Comparison of ENCODE assay signal across 18 cellular contexts in the genomic region with DNA sequence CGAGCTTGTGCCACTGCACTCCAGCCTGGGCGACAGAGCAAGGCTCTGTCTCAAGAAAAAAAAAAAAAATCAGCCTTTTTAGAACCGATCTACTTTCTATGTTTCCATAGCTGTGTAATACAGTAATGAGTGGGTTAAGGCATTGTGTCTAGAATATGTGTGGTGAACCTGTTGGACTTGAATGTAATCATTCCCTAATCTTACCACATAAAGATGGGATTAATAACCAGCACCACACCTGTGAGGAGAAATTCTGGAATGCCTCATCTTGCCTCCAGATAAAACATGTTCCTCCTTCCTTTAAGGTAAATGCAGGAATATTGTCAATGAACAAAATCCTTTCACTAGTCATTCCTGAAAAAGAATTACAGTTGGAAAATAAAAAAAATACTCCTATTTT. TPM values are rescaled to one million over a fixed set of nuclear protein-coding genes. Genes with fewer than 3 reads are reported as not detected.
A peak's percentile ranks its signal among the peaks of the same experiment; 100 is the strongest.
DNase-seq lines count a peak whose midpoint lies in the region; ATAC-seq and TF ChIP-seq lines count a peak whose summit lies in the region.
"Had no signal": no experiment of that assay in that cellular context is flagged by ENCODE, and none has a peak within 500 bp of the region (broad histone marks: within the 10 kb centered on the region; RNA-seq: fewer than 3 reads in every experiment).

No MANE protein-coding gene starts in this region.

- H3K9me3 Mint-ChIP-seq in CD4-positive, CD25-positive, alpha-beta regulatory T cell = peaks cover 0 to 2% (median 0%) of the 10 kb centered on the region in 7 donors
- no peaks in the 10 kb centered on the region for H3K9me3 Mint-ChIP-seq in naive thymus-derived CD4-positive, alpha-beta T cell
- H3K9me3 Mint-ChIP-seq: H9, IgD-negative memory B cell had no signal

- H3K27ac ChIP-seq in CD4-positive, CD25-positive, alpha-beta regulatory T cell (ENCODE audit: insufficient read depth, low read length, poor library complexity, severe bottlenecking) = no peak overlapping the region
- H3K27ac ChIP-seq in HEK293 (ENCODE audit: extremely low read depth, low read depth, low read length) = no peak overlapping the region
- peak overlapping the region; percentile 7 to 47 for H3K27ac ChIP-seq in esophagus (ENCODE audit: low read depth in 2 of 2, low read length in 1 of 2)
- peak overlapping the region; percentile 19 for H3K27ac ChIP-seq in naive thymus-derived CD4-positive, alpha-beta T cell (ENCODE audit: low read depth, low read length)
- H3K27ac ChIP-seq in osteoblast (ENCODE audit: low read depth, low read length) = no peak overlapping the region
- H3K27ac ChIP-seq in heart right ventricle = no peak overlapping the region
- no peak overlapping the region for H3K27ac ChIP-seq in effector memory CD4-positive, alpha-beta T cell (ENCODE audit: insufficient read depth, low read length, poor library complexity, severe bottlenecking)
- H3K27ac ChIP-seq: BLaER1 treated with 17β-estradiol and CSF1 and Interleukin-3, amounts not matched to agents 10 nM and 100 nM had no signal

- H2AFZ ChIP-seq in osteoblast (ENCODE audit: low read length) = no peak overlapping the region

- peaks cover 41 to 61% (median 54%) of the 10 kb centered on the region in 4 donors for H3K4me1 Mint-ChIP-seq in CD4-positive, CD25-positive, alpha-beta regulatory T cell
- peaks cover 29 to 67% (median 59%) of the 10 kb centered on the region in 7 donors for H3K4me1 Mint-ChIP-seq in naive thymus-derived CD4-positive, alpha-beta T cell
- H3K4me1 Mint-ChIP-seq: H9 had no signal

- no peak overlapping the region for H3K4me3 ChIP-seq in CD4-positive, CD25-positive, alpha-beta regulatory T cell (ENCODE audit: low read depth, low read length)
- no peak overlapping the region for H3K4me3 ChIP-seq in HEK293 (ENCODE audit: low read depth, low read length)
- H3K4me3 ChIP-seq in esophagus (ENCODE audit: low read depth in 1 of 2, low read length in 2 of 2) = no peak overlapping the region
- H3K4me3 ChIP-seq in naive thymus-derived CD4-positive, alpha-beta T cell (ENCODE audit: low read length) = no peak overlapping the region
- H3K4me3 ChIP-seq in osteoblast (ENCODE audit: insufficient read depth, low read length) = no peak overlapping the region
- H3K4me3 ChIP-seq in heart right ventricle = no peak overlapping the region
- H3K4me3 ChIP-seq in effector memory CD4-positive, alpha-beta T cell (ENCODE audit: insufficient read depth, low read depth, low read length, poor library complexity, severe bottlenecking) = no peak overlapping the region
- H3K4me3 ChIP-seq: BLaER1 treated with 17β-estradiol and CSF1 and Interleukin-3, amounts not matched to agents 10 nM and 100 nM had no signal

- CTCF ChIA-PET in HEK293 (lab: Yijun Ruan, JAX) = interaction anchor here (0.8 to 11.1 kb wide), 2 partner anchors 23 to 155 kb away, joined by 3 to 85 read pairs; no protein-coding TSS in a partner anchor
- CTCF ChIA-PET in naive thymus-derived CD4-positive, alpha-beta T cell (lab: Charles Lee) = interaction anchor here (2.7 kb wide), 1 partner anchor 43 kb away, joined by 10 read pairs; the partner anchor contains the start of gene MAPK14

- ATAC-seq in CD4-positive, CD25-positive, alpha-beta regulatory T cell (ENCODE audit: low read depth in 2 of 2) = no peak
- ATAC-seq in naive thymus-derived CD4-positive, alpha-beta T cell = no peak
- ATAC-seq in heart right ventricle = no peak
- ATAC-seq: HepG2 had no signal

- peak overlapping the region in 2 of 3 donors; percentile 30 to 77 for H3K27ac Mint-ChIP-seq in CD4-positive, CD25-positive, alpha-beta regulatory T cell
- peak overlapping the region in 3 of 9 donors; percentile 14 to 81 (median 69) for H3K27ac Mint-ChIP-seq in naive thymus-derived CD4-positive, alpha-beta T cell
- H3K27ac Mint-ChIP-seq: B cell, H9 had no signal

- peaks cover 4% of the 10 kb centered on the region for H3K4me1 ChIP-seq in CD4-positive, CD25-positive, alpha-beta regulatory T cell (ENCODE audit: control insufficient read depth, insufficient read depth, low read length, poor library complexity, severe bottlenecking)
- H3K4me1 ChIP-seq in HEK293 (ENCODE audit: control insufficient read depth, insufficient read depth, low read length) (peaks cover 17% of the 10 kb centered on the region; the same call in 1 of the 2 replicates), esophagus (ENCODE audit: control insufficient read depth in 2 of 2, insufficient read depth in 2 of 2, low read length in 1 of 2) (no peaks in the 10 kb centered on the region), osteoblast (ENCODE audit: insufficient read depth, low read length) (peaks cover 6% of the 10 kb centered on the region), heart right ventricle (peaks cover 0 to 52% (median 28%) of the 10 kb centered on the region in 9 donors)
- H3K4me1 ChIP-seq in naive thymus-derived CD4-positive, alpha-beta T cell (ENCODE audit: control insufficient read depth in 2 of 2, insufficient read depth in 2 of 2, low read length in 2 of 2) = no peaks in the 10 kb centered on the region
- H3K4me1 ChIP-seq in effector memory CD4-positive, alpha-beta T cell (ENCODE audit: control insufficient read depth, insufficient read depth, low read length, poor library complexity, severe bottlenecking) = no peaks in the 10 kb centered on the region

- no peaks in the 10 kb centered on the region for H3K9me3 ChIP-seq in CD4-positive, CD25-positive, alpha-beta regulatory T cell (ENCODE audit: control insufficient read depth in 2 of 2, low read length in 2 of 2)
- H3K9me3 ChIP-seq in HEK293 (ENCODE audit: control insufficient read depth, insufficient read depth, low read depth, low read length) = no peaks in the 10 kb centered on the region
- H3K9me3 ChIP-seq in esophagus (ENCODE audit: control insufficient read depth in 2 of 2, insufficient read depth in 1 of 2, low read depth in 1 of 2, low read length in 1 of 2) = no peaks in the 10 kb centered on the region
- no peaks in the 10 kb centered on the region for H3K9me3 ChIP-seq in naive thymus-derived CD4-positive, alpha-beta T cell (ENCODE audit: control insufficient read depth in 2 of 3, low read length in 3 of 3)
- no peaks in the 10 kb centered on the region for H3K9me3 ChIP-seq in osteoblast (ENCODE audit: low read depth, low read length)
- H3K9me3 ChIP-seq in heart right ventricle = no peaks in the 10 kb centered on the region
- H3K9me3 ChIP-seq in effector memory CD4-positive, alpha-beta T cell (ENCODE audit: control insufficient read depth, low read length) = no peaks in the 10 kb centered on the region
- H3K9me3 ChIP-seq: BLaER1 treated with 17β-estradiol and CSF1 and Interleukin-3, amounts not matched to agents 10 nM and 100 nM had no signal

- intact Hi-C loops in naive thymus-derived CD4-positive, alpha-beta T cell (cut with micrococcal nuclease) = no loop called here
- intact Hi-C loops in heart right ventricle (cut with DNase I) = loop anchor here in 1 of 10 donors (5.0 kb wide), 1 partner anchor 1829 kb away; no protein-coding TSS in a partner anchor

- H3K4me2 ChIP-seq in osteoblast (ENCODE audit: insufficient read depth, low read length) = no peak overlapping the region
- H3K4me2 ChIP-seq: BLaER1 treated with 17β-estradiol and CSF1 and Interleukin-3, amounts not matched to agents 10 nM and 100 nM had no signal

- peaks cover 47% of the 10 kb centered on the region for H4K20me1 ChIP-seq in osteoblast (ENCODE audit: insufficient read depth, low read length)

- H3K36me3 Mint-ChIP-seq in CD4-positive, CD25-positive, alpha-beta regulatory T cell = peaks cover 7% of the 10 kb centered on the region
- peaks cover 0 to 17% (median 4%) of the 10 kb centered on the region in 5 donors for H3K36me3 Mint-ChIP-seq in naive thymus-derived CD4-positive, alpha-beta T cell
- H3K36me3 Mint-ChIP-seq: IgD-negative memory B cell had no signal

- no peaks in the 10 kb centered on the region for H3K27me3 ChIP-seq in CD4-positive, CD25-positive, alpha-beta regulatory T cell (ENCODE audit: control insufficient read depth, insufficient read depth, low read length)
- H3K27me3 ChIP-seq in esophagus (ENCODE audit: control insufficient read depth in 1 of 2, insufficient read depth in 2 of 2, low read length in 2 of 2) (no peaks in the 10 kb centered on the region), osteoblast (ENCODE audit: insufficient read depth, low read length) (no peaks in the 10 kb centered on the region), heart right ventricle (no peaks in the 10 kb centered on the region)
- H3K27me3 ChIP-seq in naive thymus-derived CD4-positive, alpha-beta T cell (ENCODE audit: control insufficient read depth in 2 of 2, insufficient read depth in 2 of 2, low read length in 2 of 2) = no peaks in the 10 kb centered on the region
- no peaks in the 10 kb centered on the region for H3K27me3 ChIP-seq in effector memory CD4-positive, alpha-beta T cell (replicated peaks; ENCODE audit: control insufficient read depth, insufficient read depth, low read length, poor library complexity, severe bottlenecking)
- H3K27me3 ChIP-seq: BLaER1 treated with 17β-estradiol and CSF1 and Interleukin-3, amounts not matched to agents 10 nM and 100 nM had no signal

- TF ChIP-seq CTCF in HEK293 (tag by site-specific recombination; IDR thresholded peaks at IDR 0.05) = no peak
- TF ChIP-seq CTCF in osteoblast (IDR thresholded peaks at IDR 0.05; ENCODE audit: extremely low read depth, low read depth, low read length) = no peak
- TF ChIP-seq CTCF in heart right ventricle (IDR thresholded peaks at IDR 0.05) = no peak

- 64 to 66% methylated on average over 3 of the region's 3 CpGs for WGBS in esophagus, 2 donors
- WGBS in heart right ventricle, 2 donors = 91 to 98% methylated on average over 3 of the region's 3 CpGs

- no peaks in the 10 kb centered on the region for H3K27me3 Mint-ChIP-seq in CD4-positive, CD25-positive, alpha-beta regulatory T cell
- no peaks in the 10 kb centered on the region for H3K27me3 Mint-ChIP-seq in naive thymus-derived CD4-positive, alpha-beta T cell
- H3K27me3 Mint-ChIP-seq: B cell, IgD-negative memory B cell had no signal

- H3K36me3 ChIP-seq in CD4-positive, CD25-positive, alpha-beta regulatory T cell (ENCODE audit: control insufficient read depth, insufficient read depth, low read length) = peaks cover 13% of the 10 kb centered on the region
- peaks cover 0 to 10% of the 10 kb centered on the region in 2 experiments; a peak in 2 of 3 replicates for H3K36me3 ChIP-seq in HEK293 (ENCODE audit: control insufficient read depth in 2 of 2, insufficient read depth in 1 of 2, low read length in 2 of 2)
- no peaks in the 10 kb centered on the region for H3K36me3 ChIP-seq in esophagus (ENCODE audit: control insufficient read depth in 2 of 2, insufficient read depth in 2 of 2, low read length in 1 of 2)
- peaks cover 0 to 8% (median 0%) of the 10 kb centered on the region in 3 experiments for H3K36me3 ChIP-seq in naive thymus-derived CD4-positive, alpha-beta T cell (ENCODE audit: control insufficient read depth in 2 of 3, insufficient read depth in 3 of 3, low read length in 3 of 3)
- H3K36me3 ChIP-seq in osteoblast (ENCODE audit: insufficient read depth, low read length) = no peaks in the 10 kb centered on the region
- peaks cover 0 to 29% (median 4%) of the 10 kb centered on the region in 9 donors for H3K36me3 ChIP-seq in heart right ventricle
- H3K36me3 ChIP-seq in effector memory CD4-positive, alpha-beta T cell (ENCODE audit: control insufficient read depth, insufficient read depth, low read length) = peaks cover 9% of the 10 kb centered on the region

- H3K4me3 Mint-ChIP-seq in CD4-positive, CD25-positive, alpha-beta regulatory T cell = no peak overlapping the region
- no peak overlapping the region for H3K4me3 Mint-ChIP-seq in naive thymus-derived CD4-positive, alpha-beta T cell
- H3K4me3 Mint-ChIP-seq: B cell, H9, IgD-negative memory B cell had no signal

- DNase-seq in CD4-positive, CD25-positive, alpha-beta regulatory T cell = no peak
- no peak for DNase-seq in naive thymus-derived CD4-positive, alpha-beta T cell
- DNase-seq in osteoblast (ENCODE audit: insufficient read length, low spot score, missing footprints) (no peak), heart right ventricle (no peak), 8988T (no peak)
- DNase-seq in effector memory CD4-positive, alpha-beta T cell = no peak
- DNase-seq: DMS153, DMS79, GDM1, H9 had no signal

- peaks cover 64% of the 10 kb centered on the region for H3K79me2 ChIP-seq in osteoblast (ENCODE audit: insufficient read depth, low read length)

- POLR2A ChIA-PET in HEK293 (lab: Yijun Ruan, JAX) = no interaction called here
- POLR2A ChIA-PET in naive thymus-derived CD4-positive, alpha-beta T cell (lab: Charles Lee) = interaction anchor here (0.6 kb wide), 1 partner anchor 273 kb away, joined by 5 read pairs; no protein-coding TSS in a partner anchor

RNA-seq across cellular contexts. Expression of gene MAPK14, which starts 43.7 kb away (rescaled TPM):
- total RNA-seq in CD4-positive, CD25-positive, alpha-beta regulatory T cell = 62.5 TPM
- polyA plus RNA-seq in CD4-positive, CD25-positive, alpha-beta regulatory T cell = 10 to 100 TPM; 44.6 to 65.0 (median 53.7) TPM
- polyA plus RNA-seq in esophagus (10 to 100 TPM; 11.3 to 19.1 TPM), heart right ventricle (10 to 100 TPM in 1 of 2 donors, 1 to 10 TPM in 1; 9.2 to 18.2 TPM)
- 10 to 100 TPM; 47.2 to 81.0 (median 62.6) TPM for total RNA-seq in naive thymus-derived CD4-positive, alpha-beta T cell
- polyA plus RNA-seq in naive thymus-derived CD4-positive, alpha-beta T cell = 10 to 100 TPM; 43.2 to 59.6 TPM
- total RNA-seq in osteoblast (86.0 and 90.5 TPM in 2 replicates), heart right ventricle (10 to 100 TPM; 25.0 to 38.1 (median 29.4) TPM)

RNA-seq across cellular contexts. Expression of gene SLC26A8, which starts 46.8 kb away (rescaled TPM):
- not detected for total RNA-seq in CD4-positive, CD25-positive, alpha-beta regulatory T cell
- polyA plus RNA-seq in CD4-positive, CD25-positive, alpha-beta regulatory T cell = not detected
- polyA plus RNA-seq in esophagus (under 1 TPM in 1 of 2 donors, not detected in 1; 0.04 TPM), heart right ventricle (under 1 TPM in 1 of 2 donors, not detected in 1; 0.03 TPM)
- under 1 TPM in 2 of 5 experiments, not detected in 3; 0.27 to 0.66 TPM for total RNA-seq in naive thymus-derived CD4-positive, alpha-beta T cell
- polyA plus RNA-seq in naive thymus-derived CD4-positive, alpha-beta T cell = not detected
- total RNA-seq in osteoblast (under 0.01 TPM in 1 of 2 replicates, not detected in the other), heart right ventricle (under 1 TPM in 5 of 10 donors, not detected in 5; 0.07 to 0.11 (median 0.10) TPM)
- total RNA-seq: A172, B cell, Daoy, HepG2 had no signal
- polyA plus RNA-seq: IgD-negative memory B cell had no signal

RNA-seq across cellular contexts. Expression of gene MAPK13, which starts 59.0 kb away (rescaled TPM):
- total RNA-seq in CD4-positive, CD25-positive, alpha-beta regulatory T cell = 68.7 TPM
- polyA plus RNA-seq in CD4-positive, CD25-positive, alpha-beta regulatory T cell = 10 to 100 TPM; 60.7 to 75.8 (median 69.8) TPM
- polyA plus RNA-seq in esophagus (10 to 100 TPM; 53.3 to 91.8 TPM), heart right ventricle (1 to 10 TPM in 1 of 2 donors, under 1 TPM in 1; 0.95 to 1.3 TPM)
- total RNA-seq in naive thymus-derived CD4-positive, alpha-beta T cell = 10 to 100 TPM; 27.0 to 53.1 (median 33.7) TPM
- polyA plus RNA-seq in naive thymus-derived CD4-positive, alpha-beta T cell = 10 to 100 TPM; 34.2 to 51.4 TPM
- total RNA-seq in osteoblast (4.3 and 6.8 TPM in 2 replicates), heart right ventricle (1 to 10 TPM in 4 of 10 donors, under 1 TPM in 6; 0.11 to 5.0 (median 0.69) TPM)

Comparison
In these comparisons a context has a peak if more than half of its experiments do, and no peak if none do; other contexts are left out.
1. H3K27ac ChIP-seq: peak in esophagus (2 of 2) and naive thymus-derived CD4-positive, alpha-beta T cell (single experiment); none in CD4-positive, CD25-positive, alpha-beta regulatory T cell (single experiment), HEK293 (single experiment), osteoblast (single experiment), heart right ventricle (0 of 10) and effector memory CD4-positive, alpha-beta T cell (single experiment).